Comparison of ENCODE assay signal across 16 cellular contexts in the genomic region with DNA sequence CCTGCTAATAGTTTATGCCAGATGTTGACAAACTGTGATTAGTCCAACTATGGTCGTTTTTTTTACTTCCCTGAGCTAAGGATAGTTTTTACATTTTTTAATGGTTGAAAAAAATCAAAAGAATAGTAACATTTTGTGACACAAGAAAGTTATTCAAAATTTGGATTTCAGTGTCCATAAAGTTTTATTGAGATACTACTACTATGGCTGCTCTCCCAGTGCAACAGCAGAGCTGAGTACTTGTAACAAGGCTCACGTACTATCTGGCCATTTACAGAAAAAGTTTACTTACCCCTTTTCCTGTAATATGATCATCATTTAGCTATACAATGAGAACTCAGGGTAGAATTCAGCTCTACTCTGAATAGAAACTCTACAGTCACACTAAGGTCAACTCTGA. TPM values are rescaled to one million over a fixed set of nuclear protein-coding genes. Genes with fewer than 3 reads are reported as not detected.
DNase-seq lines count a peak whose midpoint lies in the region; ATAC-seq and TF ChIP-seq lines count a peak whose summit lies in the region.
"Had no signal": no experiment of that assay in that cellular context is flagged by ENCODE, and none has a peak within 500 bp of the region (broad histone marks: within the 10 kb centered on the region; RNA-seq: fewer than 3 reads in every experiment).

No MANE protein-coding gene starts in this region.

- DNase-seq in T-helper 2 cell treated with Interferon-gamma antibody and Interleukin-4, amounts not matched to agents 5 μg/mL and 100 μg/mL, for 36 hours (ENCODE audit: low spot score): no peak
- DNase-seq in T-helper 2 cell (no peak), NCI-H69 (lab: John Stamatoyannopoulos, UW) (no peak), Right ventricle myocardium inferior (ENCODE audit: missing footprints) (no peak)
- no peak for DNase-seq in central memory CD8-positive, alpha-beta T cell (ENCODE audit: low spot score in 2 of 2)
- DNase-seq: activated naive CD8-positive, alpha-beta T cell treated with anti-CD3 and anti-CD28 coated beads, Interleukin-2, amount 10 ng/mL, durations not matched to agents 7 days and 5 days; gastrocnemius medialis; NCI-H1436; NCI-H446; stimulated activated naive CD8-positive, alpha-beta T cell treated with anti-CD3 and anti-CD28 coated beads, Interleukin-15, Interleukin-2, amounts not matched to agents 100 U/mL and 50 U/mL, for 24 hours had no signal

- H3K9me3 Mint-ChIP-seq in T-helper 2 cell treated with Interferon-gamma antibody and Interleukin-4, amounts not matched to agents 5 μg/mL and 100 μg/mL, for 36 hours: no peaks in the 10 kb centered on the region
- no peaks in the 10 kb centered on the region for H3K9me3 Mint-ChIP-seq in central memory CD8-positive, alpha-beta T cell

- POLR2A ChIA-PET in HEK293 (lab: Yijun Ruan, JAX): no interaction called here

- H3K4me3 ChIP-seq in HEK293 (ENCODE audit: low read depth, low read length) (no peak overlapping the region), neutrophil (ENCODE audit: low read depth in 1 of 2, low read length in 1 of 2) (peak overlapping the region in 1 of 2 experiments; percentile 74)
- H3K4me3 ChIP-seq: lung had no signal

- ATAC-seq in central memory CD8-positive, alpha-beta T cell (replicated peaks; ENCODE audit: extremely low read depth, poor library complexity, severe bottlenecking): no peak
- ATAC-seq in esophagus mucosa (no peak), Right ventricle myocardium inferior (no peak)

- peaks cover 37% of the 10 kb centered on the region for H3K27me3 Mint-ChIP-seq in T-helper 2 cell treated with Interferon-gamma antibody and Interleukin-4, amounts not matched to agents 5 μg/mL and 100 μg/mL, for 36 hours (ENCODE audit: low read depth)
- H3K27me3 Mint-ChIP-seq in central memory CD8-positive, alpha-beta T cell: no peaks in the 10 kb centered on the region

- H3K27ac ChIP-seq in HEK293 (ENCODE audit: extremely low read depth, low read depth, low read length) (no peak overlapping the region), neutrophil (peak overlapping the region; percentile 75)
- H3K27ac ChIP-seq: HL-60, KMS-11 had no signal

- intact Hi-C loops in Right ventricle myocardium inferior (cut with DNase I): no loop called here

- no peaks in the 10 kb centered on the region for H3K36me3 Mint-ChIP-seq in T-helper 2 cell treated with Interferon-gamma antibody and Interleukin-4, amounts not matched to agents 5 μg/mL and 100 μg/mL, for 36 hours (ENCODE audit: low read depth)
- peaks cover 2% of the 10 kb centered on the region for H3K36me3 Mint-ChIP-seq in central memory CD8-positive, alpha-beta T cell (ENCODE audit: insufficient read depth)

- H3K36me3 ChIP-seq in HEK293 (ENCODE audit: control insufficient read depth in 2 of 2, insufficient read depth in 1 of 2, low read length in 2 of 2) (no peaks in the 10 kb centered on the region), neutrophil (no peaks in the 10 kb centered on the region)
- H3K36me3 ChIP-seq: gastrocnemius medialis had no signal

- peaks cover 15% of the 10 kb centered on the region for H3K4me1 Mint-ChIP-seq in T-helper 2 cell treated with Interferon-gamma antibody and Interleukin-4, amounts not matched to agents 5 μg/mL and 100 μg/mL, for 36 hours (ENCODE audit: low read depth)
- H3K4me1 Mint-ChIP-seq in central memory CD8-positive, alpha-beta T cell: peaks cover 16% of the 10 kb centered on the region

- no peaks in the 10 kb centered on the region for H3K9me3 ChIP-seq in HEK293 (ENCODE audit: control insufficient read depth, insufficient read depth, low read depth, low read length)
- no peaks in the 10 kb centered on the region for H3K9me3 ChIP-seq in neutrophil
- H3K9me3 ChIP-seq: gastrocnemius medialis had no signal

- TF ChIP-seq CTCF in HEK293 (tag by site-specific recombination; IDR thresholded peaks at IDR 0.05) (no peak), neutrophil (IDR thresholded peaks at IDR 0.05) (no peak)

- peak overlapping the region; percentile 91 for H3K4me3 Mint-ChIP-seq in T-helper 2 cell treated with Interferon-gamma antibody and Interleukin-4, amounts not matched to agents 5 μg/mL and 100 μg/mL, for 36 hours
- H3K4me3 Mint-ChIP-seq in central memory CD8-positive, alpha-beta T cell: peak overlapping the region; percentile 79

- H3K4me1 ChIP-seq in HEK293 (ENCODE audit: control insufficient read depth, insufficient read depth, low read length) (no peaks in the 10 kb centered on the region), neutrophil (ENCODE audit: control insufficient read depth in 1 of 2, insufficient read depth in 1 of 2, low read depth in 1 of 2, low read length in 1 of 2) (peaks cover 20 to 26% of the 10 kb centered on the region in 2 experiments)

- H3K27me3 ChIP-seq in neutrophil: no peaks in the 10 kb centered on the region
- H3K27me3 ChIP-seq: gastrocnemius medialis had no signal

- CTCF ChIA-PET in HEK293 (lab: Yijun Ruan, JAX): no interaction called here

- no peak overlapping the region for H3K27ac Mint-ChIP-seq in T-helper 2 cell treated with Interferon-gamma antibody and Interleukin-4, amounts not matched to agents 5 μg/mL and 100 μg/mL, for 36 hours
- H3K27ac Mint-ChIP-seq in central memory CD8-positive, alpha-beta T cell (ENCODE audit: low read depth): no peak overlapping the region
- H3K27ac Mint-ChIP-seq: activated naive CD8-positive, alpha-beta T cell treated with anti-CD3 and anti-CD28 coated beads, Interleukin-2, amount 10 ng/mL, durations not matched to agents 7 days and 5 days had no signal

TF ChIP-seq in HEK293, 187 proteins besides CTCF, POLR2A, EP300 and RAD21:
- TF ChIP-seq ZNF362 (tag by site-specific recombination; IDR thresholded peaks at IDR 0.05) (no peak), ZNF664 (tag by site-specific recombination; IDR thresholded peaks at IDR 0.05) (peak; percentile 95)

RNA-seq across cellular contexts. Expression of gene TMEM62, which starts 11.5 kb away (rescaled TPM):
- total RNA-seq in esophagus mucosa (11.8 TPM), Right ventricle myocardium inferior (11.7 TPM)

RNA-seq across cellular contexts. Expression of gene UBR1, which starts 16.0 kb away (rescaled TPM):
- total RNA-seq in esophagus mucosa (9.1 TPM), Right ventricle myocardium inferior (20.2 TPM)
